Comparison of ENCODE assay signal across 8 cellular contexts in the genomic region with DNA sequence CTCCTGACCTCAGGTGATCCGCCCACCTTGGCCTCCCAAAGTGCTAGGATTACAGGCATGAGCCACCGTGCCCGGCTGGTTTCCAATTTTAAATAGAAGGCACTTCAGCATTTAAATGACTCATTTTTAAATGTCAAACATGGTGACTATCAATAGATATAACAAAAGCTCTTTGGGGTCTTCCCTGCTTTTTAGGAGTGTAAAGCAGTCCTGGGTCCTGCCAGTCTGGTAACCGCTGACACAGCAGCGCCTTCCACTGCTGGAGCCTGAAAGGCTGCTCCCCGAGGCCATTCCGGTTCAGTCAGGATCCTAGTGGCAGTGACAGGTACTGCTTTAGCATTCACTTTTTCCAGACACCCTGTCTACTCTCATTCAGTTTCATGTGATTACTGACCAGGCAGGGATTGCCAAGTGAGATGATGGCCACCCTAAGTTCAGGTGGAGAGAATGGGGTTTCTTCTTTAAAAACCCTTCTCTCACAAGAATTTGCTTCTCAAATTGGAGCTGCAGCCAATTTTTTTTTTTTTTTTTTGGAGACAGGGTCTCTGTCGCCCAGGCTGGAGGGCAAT. TPM values are rescaled to one million over a fixed set of nuclear protein-coding genes. Genes with fewer than 3 reads are reported as not detected.
DNase-seq lines count a peak whose midpoint lies in the region; ATAC-seq, FAIRE-seq and TF ChIP-seq lines count a peak whose summit lies in the region.

No MANE protein-coding gene starts in this region.

- H2BK20ac ChIP-seq in H1 (ENCODE audit: low read length): no peak overlapping the region

- TF ChIP-seq EP300 in H1 (IDR thresholded peaks at IDR 0.05; ENCODE audit: borderline replicate concordance in 1 of 2, low read depth in 2 of 2, low read length in 2 of 2): no peak

- H2BK5ac ChIP-seq in H1 (ENCODE audit: low read depth, low read length): no peak overlapping the region

- H2AK5ac ChIP-seq in H1 (ENCODE audit: low read depth, low read length): no peak overlapping the region

- no peak for TF ChIP-seq POLR2A in H1 (IDR thresholded peaks at IDR 0.05; ENCODE audit: control extremely low read depth in 1 of 2, low read depth in 2 of 2, low read length in 2 of 2)

- in situ Hi-C loops in GM13976 (cut with MboI; ENCODE audit: low sequenced_read_pairs, unreplicated experiment): no loop called here

- no peak overlapping the region for H2BK12ac ChIP-seq in H1 (ENCODE audit: low read depth, low read length)

- peaks cover 3% of the 10 kb centered on the region; the same call in 1 of the 2 replicates for H3K79me1 ChIP-seq in H1 (ENCODE audit: low read depth, low read length)

- H3K27me3 ChIP-seq in AG04450 (ENCODE audit: control insufficient read depth, insufficient read depth, low read length) (no peaks in the 10 kb centered on the region), H1 (replicated peaks in 1 of 4; ENCODE audit: control insufficient read depth in 3 of 4, extremely low read depth in 1 of 4, insufficient read depth in 3 of 4, low read length in 3 of 4) (no peaks in the 10 kb centered on the region)

- TF ChIP-seq CTCF in AG04450 (IDR thresholded peaks at IDR 0.05; ENCODE audit: low read depth, low read length): peak; percentile 61
- TF ChIP-seq CTCF in GM13976 (IDR thresholded peaks at IDR 0.05; ENCODE audit: borderline replicate concordance, control extremely low read depth, extremely low read depth, insufficient read depth, missing control alignments): peak; percentile 27
- TF ChIP-seq CTCF in H1 (IDR thresholded peaks at IDR 0.05; ENCODE audit: control extremely low read depth in 1 of 3, insufficient read depth in 1 of 3, low read depth in 1 of 3, low read length in 3 of 3): peak; percentile 52 to 72 (median 71)
- TF ChIP-seq CTCF in nephron (IDR thresholded peaks at IDR 0.05; ENCODE audit: unreplicated experiment in 3 of 3): peak; percentile 51 to 60 (median 59)
- no peak for TF ChIP-seq CTCF in omental fat pad (IDR thresholded peaks at IDR 0.05)

- CTCF ChIA-PET in AG04450 (lab: Charles Lee) (interaction anchor here (0.5 to 2.2 kb wide), 10 partner anchors 9 to 112 kb away, joined by 3 to 14 read pairs (median 6); no protein-coding TSS in a partner anchor), H1 (lab: Charles Lee; ENCODE audit: partially characterized antibody) (interaction anchor here (0.8 to 6.0 kb wide), 17 partner anchors 9 to 90 kb away, joined by 3 to 58 read pairs (median 4); partner anchors contain the start of gene GID8)
- CTCF ChIA-PET in activated CD4-positive, alpha-beta memory T cell treated with anti-CD3 and anti-CD28 coated beads for 36 hours (lab: Charles Lee): interaction anchor here (1.2 to 10.9 kb wide), 5 partner anchors 9 to 32 kb away, joined by 3 to 127 read pairs (median 8); no protein-coding TSS in a partner anchor

- H3K27me3 Mint-ChIP-seq in activated CD4-positive, alpha-beta memory T cell treated with anti-CD3 and anti-CD28 coated beads for 36 hours: no peaks in the 10 kb centered on the region
- no peaks in the 10 kb centered on the region for H3K27me3 Mint-ChIP-seq in nephron (ENCODE audit: low read depth)

- H4K5ac ChIP-seq in H1 (ENCODE audit: insufficient read length, low read depth, low read length): no peak overlapping the region

- H2BK120ac ChIP-seq in H1 (replicated peaks; ENCODE audit: low read depth, low read length): no peak overlapping the region

- no peak overlapping the region for H4K91ac ChIP-seq in H1 (replicated peaks; ENCODE audit: insufficient read length, low read length)

- H4K8ac ChIP-seq in H1 (ENCODE audit: extremely low read depth, insufficient read depth, low read length): no peak overlapping the region

- peaks cover 78 to 98% of the 10 kb centered on the region in 2 experiments for H3K79me2 ChIP-seq in H1 (ENCODE audit: control insufficient read depth in 1 of 2, insufficient read depth in 2 of 2, low read length in 2 of 2)

- FAIRE-seq in H1 (lab: Jason Lieb, UNC): peak; percentile 60

- H3K27ac ChIP-seq in AG04450 (ENCODE audit: low read depth, low read length) (no peak overlapping the region), H1 (ENCODE audit: low read depth, low read length) (no peak overlapping the region)

- no peak overlapping the region for H3K23ac ChIP-seq in H1 (ENCODE audit: insufficient read length)

- peaks cover 74% of the 10 kb centered on the region for H3K4me1 Mint-ChIP-seq in activated CD4-positive, alpha-beta memory T cell treated with anti-CD3 and anti-CD28 coated beads for 36 hours (ENCODE audit: low read depth)
- H3K4me1 Mint-ChIP-seq in nephron: peaks cover 72% of the 10 kb centered on the region

- H3K4me3 Mint-ChIP-seq in activated CD4-positive, alpha-beta memory T cell treated with anti-CD3 and anti-CD28 coated beads for 36 hours: peak overlapping the region; percentile 64
- H3K4me3 Mint-ChIP-seq in nephron: peak overlapping the region in 1 of 3 experiments; percentile 37

- ATAC-seq in omental fat pad (ENCODE audit: low FRiP score): no peak

- peaks cover 7% of the 10 kb centered on the region for H3K36me3 Mint-ChIP-seq in activated CD4-positive, alpha-beta memory T cell treated with anti-CD3 and anti-CD28 coated beads for 36 hours
- no peaks in the 10 kb centered on the region for H3K36me3 Mint-ChIP-seq in nephron (ENCODE audit: low read depth)

- no peak for DNase-seq in AG04450 (ENCODE audit: low read depth, low spot score)
- DNase-seq in GM13976 (ENCODE audit: low spot score): peak; percentile 57
- DNase-seq in NCI-H526 (lab: John Stamatoyannopoulos, UW): peak; percentile 55 to 82
- peak; percentile 82 for DNase-seq in activated CD4-positive, alpha-beta memory T cell treated with anti-CD3 and anti-CD28 coated beads for 36 hours
- no peak for DNase-seq in H1 (ENCODE audit: low read depth in 1 of 2, low spot score in 2 of 2)
- DNase-seq in superior temporal gyrus (ENCODE audit: extremely low spot score): no peak
- DNase-seq in omental fat pad (ENCODE audit: low spot score): no peak

- no peak overlapping the region for H3K4ac ChIP-seq in H1 (replicated peaks; ENCODE audit: insufficient read length, low read depth, low read length)

- H2AFZ ChIP-seq in H1 (ENCODE audit: low read length): no peak overlapping the region

- no peaks in the 10 kb centered on the region for H3K9me3 Mint-ChIP-seq in activated CD4-positive, alpha-beta memory T cell treated with anti-CD3 and anti-CD28 coated beads for 36 hours
- H3K9me3 Mint-ChIP-seq in nephron: no peaks in the 10 kb centered on the region

- H3K9me3 ChIP-seq in AG04450 (ENCODE audit: control insufficient read depth, insufficient read depth, low read length): peaks cover 4% of the 10 kb centered on the region; the same call in 1 of the 2 replicates
- H3K9me3 ChIP-seq in H1 (ENCODE audit: insufficient read depth in 2 of 2, low read depth in 1 of 2, low read length in 1 of 2): no peaks in the 10 kb centered on the region

- no peak overlapping the region for H3K14ac ChIP-seq in H1 (ENCODE audit: insufficient read length)

- TF ChIP-seq RAD21 in H1 (IDR thresholded peaks at IDR 0.05 in 1 of 2, conservative IDR thresholded peaks at IDR 0.05 in 1 of 2; ENCODE audit: low read depth in 2 of 2, low read length in 2 of 2): peak; percentile 28 to 46; a peak in 2 of 4 replicates

- POLR2A ChIA-PET in AG04450 (lab: Yijun Ruan, JAX) (no interaction called here), H1 (lab: Charles Lee; ENCODE audit: partially characterized antibody) (interaction anchor here (0.7 to 20.3 kb wide), 5 partner anchors 9 to 105 kb away, joined by 3 to 363 read pairs (median 4); partner anchors contain the start of gene GID8)
- POLR2A ChIA-PET in activated CD4-positive, alpha-beta memory T cell treated with anti-CD3 and anti-CD28 coated beads for 36 hours (lab: Charles Lee): interaction anchor here (1.0 kb wide), 1 partner anchor 32 kb away, joined by 3 read pairs; no protein-coding TSS in a partner anchor

- intact Hi-C loops in activated CD4-positive, alpha-beta memory T cell treated with anti-CD3 and anti-CD28 coated beads for 36 hours (cut with micrococcal nuclease): loop anchor here (5.0 to 10.0 kb wide), 2 partner anchors 124 to 276 kb away; partner anchors contain the start of genes MRGBP and SLCO4A1

- H3K4me1 ChIP-seq in H1 (replicated peaks in 1 of 4; ENCODE audit: control insufficient read depth in 3 of 4, insufficient read depth in 4 of 4, low read length in 3 of 4): peaks cover 12 to 50% (median 41%) of the 10 kb centered on the region in 4 experiments; a peak in 6 of 7 replicates

- H2BK15ac ChIP-seq in H1 (ENCODE audit: low read length): no peak overlapping the region

- H3K56ac ChIP-seq in H1 (replicated peaks; ENCODE audit: insufficient read length, low read depth, low read length): no peak overlapping the region

- H3K4me3 ChIP-seq in AG04450 (ENCODE audit: low read depth, low read length) (no peak overlapping the region), H1 (ENCODE audit: extremely low read depth in 1 of 4, insufficient read depth in 2 of 4, low read depth in 3 of 4, low read length in 4 of 4) (no peak overlapping the region)

- WGBS in H1 (ENCODE audit: extremely low coverage in 1 of 2, insufficient coverage in 1 of 2, insufficient read length in 1 of 2, insufficient replicate concordance in 2 of 2, low coverage in 1 of 2, low lambda C conversion rate in 2 of 2, missing lambda C conversion rate in 1 of 2), 2 experiments: 54% methylated on average over 8 of the region's 8 CpGs; no CpG with 5 or more reads in 1 of the 2 experiments

- H3K9ac ChIP-seq in H1 (replicated peaks in 1 of 4; ENCODE audit: extremely low read depth in 1 of 4, low read depth in 3 of 4, low read length in 3 of 4): no peak overlapping the region

- H4K20me1 ChIP-seq in H1 (replicated peaks in 1 of 2; ENCODE audit: control insufficient read depth in 1 of 2, insufficient read depth in 2 of 2, low read length in 2 of 2): peaks cover 53 to 63% of the 10 kb centered on the region in 2 experiments

- H3K36me3 ChIP-seq in H1 (ENCODE audit: control insufficient read depth in 2 of 4, insufficient read depth in 4 of 4, low read length in 3 of 4): no peaks in the 10 kb centered on the region

- peaks cover 11% of the 10 kb centered on the region for H3K23me2 ChIP-seq in H1 (ENCODE audit: low read depth, low read length)

- peak overlapping the region; percentile 83 for H3K27ac Mint-ChIP-seq in activated CD4-positive, alpha-beta memory T cell treated with anti-CD3 and anti-CD28 coated beads for 36 hours
- H3K27ac Mint-ChIP-seq in nephron: peak overlapping the region; percentile 10 to 62 (median 51)

- no peak overlapping the region for H3K18ac ChIP-seq in H1 (ENCODE audit: extremely low read depth, low read length)

- peak overlapping the region in 1 of 2 experiments; percentile 46; a peak in 1 of 4 replicates for H3K4me2 ChIP-seq in H1 (ENCODE audit: insufficient read depth in 1 of 2, low read depth in 2 of 2, low read length in 2 of 2)

RNA-seq across cellular contexts. Expression of gene DIDO1, which starts 5.1 kb away (rescaled TPM):
- polyA plus RNA-seq in AG04450 (2011; rRNA removed): 22.1 and 25.9 TPM in 2 replicates
- 31.2 and 32.0 TPM in 2 replicates for polyA minus RNA-seq in AG04450 (2011; rRNA and poly(A)+ RNA removed)
- 10 to 100 TPM; 46.6 to 48.4 TPM for total RNA-seq in activated CD4-positive, alpha-beta memory T cell treated with anti-CD3 and anti-CD28 coated beads for 36 hours
- 82.8 and 83.2 TPM in 2 replicates for total RNA-seq in H1 (2021; fragmentation: NEBNext Ultra II Directional; extraction: Animal tissue kit (Norgen Biotek cat#: 25700))
- 53.6 and 58.8 TPM in 2 replicates for polyA plus RNA-seq in H1 (2011; rRNA removed)
- 66.3 TPM for polyA plus RNA-seq in H1 (2011; cell fraction: cytosol; rRNA removed)
- polyA plus RNA-seq in H1 (2011; cell fraction: nucleus; rRNA removed): 116 TPM
- polyA plus RNA-seq in H1 (2012, experiment 1 of 2): 47.3 to 53.1 TPM (median 49.3 TPM) in 4 replicates
- 13.9 TPM for polyA plus RNA-seq in H1 (2012, experiment 2 of 2)
- 63.3 TPM for polyA plus RNA-seq in H1 (2013, experiment 1 of 2)
- 61.2 TPM for polyA plus RNA-seq in H1 (2013, experiment 2 of 2)
- polyA minus RNA-seq in H1 (2011; rRNA and poly(A)+ RNA removed): 46.3 and 51.4 TPM in 2 replicates
- 31.8 TPM for polyA minus RNA-seq in H1 (2011; cell fraction: cytosol; rRNA and poly(A)+ RNA removed)
- 65.1 TPM for polyA minus RNA-seq in H1 (2011; cell fraction: nucleus; rRNA and poly(A)+ RNA removed)
- total RNA-seq in omental fat pad: 10 to 100 TPM; 40.6 to 64.4 (median 54.1) TPM

RNA-seq across cellular contexts. Expression of gene GID8, which starts 16.7 kb away (rescaled TPM):
- polyA plus RNA-seq in AG04450 (2011; rRNA removed) (24.3 and 24.4 TPM in 2 replicates), H1 (2011; rRNA removed) (39.7 and 40.7 TPM in 2 replicates)
- polyA minus RNA-seq in AG04450 (2011; rRNA and poly(A)+ RNA removed): 27.9 and 30.9 TPM in 2 replicates
- total RNA-seq in activated CD4-positive, alpha-beta memory T cell treated with anti-CD3 and anti-CD28 coated beads for 36 hours: 10 to 100 TPM; 33.9 to 34.8 TPM
- 72.9 and 73.1 TPM in 2 replicates for total RNA-seq in H1 (2021; fragmentation: NEBNext Ultra II Directional; extraction: Animal tissue kit (Norgen Biotek cat#: 25700))
- polyA plus RNA-seq in H1 (2011; cell fraction: cytosol; rRNA removed): 44.1 TPM
- 33.3 TPM for polyA plus RNA-seq in H1 (2011; cell fraction: nucleus; rRNA removed)
- 43.9 to 48.5 TPM (median 46.8 TPM) in 4 replicates for polyA plus RNA-seq in H1 (2012, experiment 1 of 2)
- polyA plus RNA-seq in H1 (2012, experiment 2 of 2): 28.5 TPM
- 46.0 TPM for polyA plus RNA-seq in H1 (2013, experiment 1 of 2)
- 45.2 TPM for polyA plus RNA-seq in H1 (2013, experiment 2 of 2)
- 51.3 and 52.9 TPM in 2 replicates for polyA minus RNA-seq in H1 (2011; rRNA and poly(A)+ RNA removed)
- 29.9 TPM for polyA minus RNA-seq in H1 (2011; cell fraction: cytosol; rRNA and poly(A)+ RNA removed)
- 23.9 TPM for polyA minus RNA-seq in H1 (2011; cell fraction: nucleus; rRNA and poly(A)+ RNA removed)
- 10 to 100 TPM; 21.7 to 33.4 (median 25.5) TPM for total RNA-seq in omental fat pad

RNA-seq across cellular contexts. Expression of gene SLC17A9, which starts 31.3 kb away (rescaled TPM):
- 2.2 TPM in 2 replicates for polyA plus RNA-seq in AG04450 (2011; rRNA removed)
- polyA minus RNA-seq in AG04450 (2011; rRNA and poly(A)+ RNA removed): 1.3 and 1.8 TPM in 2 replicates
- 1 to 10 TPM; 9.5 to 9.7 TPM for total RNA-seq in activated CD4-positive, alpha-beta memory T cell treated with anti-CD3 and anti-CD28 coated beads for 36 hours
- total RNA-seq in H1 (2021; fragmentation: NEBNext Ultra II Directional; extraction: Animal tissue kit (Norgen Biotek cat#: 25700)): 31.1 and 35.2 TPM in 2 replicates
- polyA plus RNA-seq in H1 (2011; rRNA removed): 23.5 and 39.6 TPM in 2 replicates
- polyA plus RNA-seq in H1 (2011; cell fraction: cytosol; rRNA removed): 26.0 TPM
- polyA plus RNA-seq in H1 (2011; cell fraction: nucleus; rRNA removed): 178 TPM
- polyA plus RNA-seq in H1 (2012, experiment 1 of 2): 15.9 to 29.2 TPM (median 25.3 TPM) in 4 replicates
- polyA plus RNA-seq in H1 (2012, experiment 2 of 2): 17.4 TPM
- 44.3 TPM for polyA plus RNA-seq in H1 (2013, experiment 1 of 2)
- 44.7 TPM for polyA plus RNA-seq in H1 (2013, experiment 2 of 2)
- 6.0 and 6.5 TPM in 2 replicates for polyA minus RNA-seq in H1 (2011; rRNA and poly(A)+ RNA removed)
- 10.4 TPM for polyA minus RNA-seq in H1 (2011; cell fraction: cytosol; rRNA and poly(A)+ RNA removed)
- polyA minus RNA-seq in H1 (2011; cell fraction: nucleus; rRNA and poly(A)+ RNA removed): 14.7 TPM
- 10 to 100 TPM in 1 of 4 donors, 1 to 10 TPM in 3; 1.6 to 10.7 (median 2.5) TPM for total RNA-seq in omental fat pad

RNA-seq across cellular contexts. Expression of gene TCFL5, which starts 59.6 kb away (rescaled TPM):
- polyA plus RNA-seq in AG04450 (2011; rRNA removed) (8.7 and 9.9 TPM in 2 replicates), H1 (2011; rRNA removed) (4.4 and 6.2 TPM in 2 replicates)
- polyA minus RNA-seq in AG04450 (2011; rRNA and poly(A)+ RNA removed): 4.0 and 5.1 TPM in 2 replicates
- 1 to 10 TPM; 4.7 to 5.0 TPM for total RNA-seq in activated CD4-positive, alpha-beta memory T cell treated with anti-CD3 and anti-CD28 coated beads for 36 hours
- 15.0 and 15.6 TPM in 2 replicates for total RNA-seq in H1 (2021; fragmentation: NEBNext Ultra II Directional; extraction: Animal tissue kit (Norgen Biotek cat#: 25700))
- polyA plus RNA-seq in H1 (2011; cell fraction: cytosol; rRNA removed): 8.6 TPM
- polyA plus RNA-seq in H1 (2011; cell fraction: nucleus; rRNA removed): 8.7 TPM
- polyA plus RNA-seq in H1 (2012, experiment 1 of 2): 9.0 to 10.3 TPM (median 10.0 TPM) in 4 replicates
- polyA plus RNA-seq in H1 (2012, experiment 2 of 2): 4.7 TPM
- 10.2 TPM for polyA plus RNA-seq in H1 (2013, experiment 1 of 2)
- 9.9 TPM for polyA plus RNA-seq in H1 (2013, experiment 2 of 2)
- polyA minus RNA-seq in H1 (2011; rRNA and poly(A)+ RNA removed): 5.1 and 5.4 TPM in 2 replicates
- 6.5 TPM for polyA minus RNA-seq in H1 (2011; cell fraction: cytosol; rRNA and poly(A)+ RNA removed)
- polyA minus RNA-seq in H1 (2011; cell fraction: nucleus; rRNA and poly(A)+ RNA removed): 7.9 TPM
- total RNA-seq in omental fat pad: 1 to 10 TPM; 6.1 to 7.7 (median 6.3) TPM

Comparison
In these comparisons a context has a peak if more than half of its experiments do, and no peak if none do; other contexts are left out.
1. DNase-seq: peak in GM13976 (single experiment), NCI-H526 (2 of 2) and activated CD4-positive, alpha-beta memory T cell treated with anti-CD3 and anti-CD28 coated beads for 36 hours (single experiment); none in AG04450 (single experiment), H1 (0 of 2), superior temporal gyrus (single experiment) and omental fat pad (single experiment).
2. CTCF ChIP-seq: peak in AG04450 (single experiment), GM13976 (single experiment), H1 (3 of 3) and nephron (3 of 3); none in omental fat pad (0 of 3).